ENCODE assay signal across 8 cellular contexts in the genomic region with DNA sequence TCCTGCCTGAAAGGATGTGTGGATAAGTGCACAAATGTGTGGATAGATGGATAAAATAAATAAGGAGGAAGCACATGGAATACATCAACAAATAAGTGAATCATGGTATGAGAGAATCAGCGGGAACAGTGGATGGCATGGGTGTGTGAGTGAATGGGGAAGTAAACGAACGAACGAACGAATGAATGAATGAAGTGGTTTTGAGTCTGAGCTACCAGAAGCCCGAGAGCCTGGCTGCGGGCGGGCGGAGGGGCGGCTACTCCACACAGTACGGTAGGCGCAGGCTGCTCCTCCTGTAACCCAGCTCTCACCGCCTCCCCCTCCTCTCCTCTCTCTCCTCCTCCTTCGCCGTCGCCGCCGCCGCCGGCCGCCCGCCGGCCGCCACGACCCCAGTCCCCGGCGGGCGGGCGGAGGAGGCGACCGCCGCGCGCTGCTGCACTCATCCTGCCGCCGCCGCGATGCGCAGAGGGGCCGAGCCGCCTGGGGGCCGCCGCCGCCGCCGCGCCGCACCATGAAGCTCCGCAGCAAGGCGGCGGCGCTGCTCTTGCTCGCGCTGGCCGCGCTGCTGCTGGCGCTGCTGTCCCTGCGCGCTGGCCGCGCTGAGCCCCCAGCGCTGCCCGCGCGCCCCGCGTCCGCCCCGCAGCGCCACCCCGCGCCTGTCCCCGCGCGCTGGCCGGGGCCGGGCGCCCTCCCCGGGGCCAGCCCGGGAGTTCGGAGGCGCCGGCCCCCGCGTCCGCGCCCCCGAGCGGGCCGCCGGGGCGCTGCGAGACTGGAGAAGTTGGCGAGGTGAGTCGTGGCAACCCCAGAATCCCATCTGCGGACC. TPM values are rescaled to one million over a fixed set of nuclear protein-coding genes. Genes with fewer than 3 reads are reported as not detected.
DNase-seq lines count a peak whose midpoint lies in the region; ATAC-seq and TF ChIP-seq lines count a peak whose summit lies in the region.

A gene with protein sequence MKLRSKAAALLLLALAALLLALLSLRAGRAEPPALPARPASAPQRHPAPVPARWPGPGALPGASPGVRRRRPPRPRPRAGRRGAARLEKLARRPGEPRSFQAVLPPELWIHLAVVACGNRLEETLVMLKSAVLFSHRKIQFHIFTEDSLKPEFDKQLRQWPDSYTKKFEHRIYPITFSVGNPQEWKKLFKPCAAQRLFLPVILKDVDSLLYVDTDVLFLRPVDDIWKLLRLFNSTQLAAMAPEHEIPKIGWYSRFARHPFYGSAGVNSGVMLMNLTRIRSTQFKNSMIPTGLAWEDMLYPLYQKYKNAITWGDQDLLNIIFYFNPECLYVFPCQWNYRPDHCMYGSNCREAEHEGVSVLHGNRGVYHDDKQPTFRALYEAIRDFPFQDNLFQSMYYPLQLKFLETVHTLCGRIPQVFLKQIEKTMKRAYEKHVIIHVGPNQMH (plus strand): TSS at position 324 of the 823 bp plus-strand sequence. CDS start 188 bp downstream, at position 512.

- H3K4me3 ChIP-seq in mononuclear cell (ENCODE audit: low read length) = peak within 1 kb of the TSS; percentile 6

- intact Hi-C loops in activated CD8-positive, alpha-beta T cell treated with anti-CD3 and anti-CD28 coated beads for 36 hours (cut with micrococcal nuclease) = no loop called here

- POLR2A ChIA-PET in activated CD8-positive, alpha-beta T cell treated with anti-CD3 and anti-CD28 coated beads for 36 hours (lab: Charles Lee) = no interaction called here

- H3K9me3 ChIP-seq in mononuclear cell (ENCODE audit: low read depth, low read length) = no peaks in the 10 kb centered on the region

- peaks cover 11% of the 10 kb centered on the region for H3K4me1 ChIP-seq in mononuclear cell (ENCODE audit: insufficient read depth, low read length)

- no peak within 1 kb of the TSS for H3K27ac Mint-ChIP-seq in activated CD8-positive, alpha-beta T cell treated with anti-CD3 and anti-CD28 coated beads for 36 hours
- H3K27ac Mint-ChIP-seq in stimulated activated naive CD8-positive, alpha-beta T cell treated with anti-CD3 and anti-CD28 coated beads, Interleukin-15, Interleukin-2, amounts not matched to agents 100 ng/mL and 50 ng/mL, for 24 hours = peak within 1 kb of the TSS; percentile 54

- no peak for TF ChIP-seq CTCF in activated CD8-positive, alpha-beta T cell treated with anti-CD3 and anti-CD28 coated beads for 36 hours (IDR thresholded peaks at IDR 0.05)

- H3K36me3 Mint-ChIP-seq in activated CD8-positive, alpha-beta T cell treated with anti-CD3 and anti-CD28 coated beads for 36 hours (ENCODE audit: low read depth) = no peaks in the 10 kb centered on the region
- no peaks in the 10 kb centered on the region for H3K36me3 Mint-ChIP-seq in stimulated activated naive CD8-positive, alpha-beta T cell treated with anti-CD3 and anti-CD28 coated beads, Interleukin-15, Interleukin-2, amounts not matched to agents 100 ng/mL and 50 ng/mL, for 24 hours (ENCODE audit: low read depth)

- DNase-seq in ELF-1 (ENCODE audit: low read depth, low spot score) (peak; percentile 79), NCI-H226 (peak; percentile 57), GF-D8 (lab: John Stamatoyannopoulos, UW) (no peak)
- DNase-seq in activated CD8-positive, alpha-beta T cell treated with anti-CD3 and anti-CD28 coated beads for 36 hours = peak; percentile 48

- H3K4me3 Mint-ChIP-seq in activated CD8-positive, alpha-beta T cell treated with anti-CD3 and anti-CD28 coated beads for 36 hours = peak within 1 kb of the TSS; percentile 68
- peak within 1 kb of the TSS; percentile 83 for H3K4me3 Mint-ChIP-seq in stimulated activated naive CD8-positive, alpha-beta T cell treated with anti-CD3 and anti-CD28 coated beads, Interleukin-15, Interleukin-2, amounts not matched to agents 100 ng/mL and 50 ng/mL, for 24 hours

- peaks cover 53% of the 10 kb centered on the region for H3K27me3 ChIP-seq in mononuclear cell (ENCODE audit: insufficient read depth, low read length)

- ATAC-seq in HG02588 (IDR thresholded peaks at IDR 0.05; ENCODE audit: unreplicated experiment) (peak; percentile 58), esophagus mucosa (peak; percentile 73)
- ATAC-seq in activated CD8-positive, alpha-beta T cell treated with anti-CD3 and anti-CD28 coated beads for 36 hours = peak; percentile 82

- peaks cover 4% of the 10 kb centered on the region for H3K9me3 Mint-ChIP-seq in activated CD8-positive, alpha-beta T cell treated with anti-CD3 and anti-CD28 coated beads for 36 hours
- peaks cover 10% of the 10 kb centered on the region for H3K9me3 Mint-ChIP-seq in stimulated activated naive CD8-positive, alpha-beta T cell treated with anti-CD3 and anti-CD28 coated beads, Interleukin-15, Interleukin-2, amounts not matched to agents 100 ng/mL and 50 ng/mL, for 24 hours

- peaks cover 16% of the 10 kb centered on the region for H3K4me1 Mint-ChIP-seq in activated CD8-positive, alpha-beta T cell treated with anti-CD3 and anti-CD28 coated beads for 36 hours (ENCODE audit: low read depth)
- peaks cover 21% of the 10 kb centered on the region for H3K4me1 Mint-ChIP-seq in stimulated activated naive CD8-positive, alpha-beta T cell treated with anti-CD3 and anti-CD28 coated beads, Interleukin-15, Interleukin-2, amounts not matched to agents 100 ng/mL and 50 ng/mL, for 24 hours (ENCODE audit: low read depth)

- CTCF ChIA-PET in activated CD8-positive, alpha-beta T cell treated with anti-CD3 and anti-CD28 coated beads for 36 hours (lab: Charles Lee) = interaction anchor here (0.6 to 3.8 kb wide), 5 partner anchors 10 to 47 kb away, joined by 3 to 15 read pairs (median 3); no protein-coding TSS in a partner anchor

- H3K27me3 Mint-ChIP-seq in activated CD8-positive, alpha-beta T cell treated with anti-CD3 and anti-CD28 coated beads for 36 hours = peaks cover 68% of the 10 kb centered on the region
- H3K27me3 Mint-ChIP-seq in stimulated activated naive CD8-positive, alpha-beta T cell treated with anti-CD3 and anti-CD28 coated beads, Interleukin-15, Interleukin-2, amounts not matched to agents 100 ng/mL and 50 ng/mL, for 24 hours = peaks cover 81% of the 10 kb centered on the region

RNA-seq across cellular contexts. Expression of the gene that starts here (rescaled TPM):
- total RNA-seq in activated CD8-positive, alpha-beta T cell treated with anti-CD3 and anti-CD28 coated beads for 36 hours = under 1 TPM; 0.11 to 0.92 TPM
- total RNA-seq in esophagus mucosa = 2.2 TPM
- total RNA-seq in mononuclear cell = 0.21 TPM

Comparison
In these comparisons a context has a peak if more than half of its experiments do, and no peak if none do; other contexts are left out.
1. Peak in DNase-seq and ATAC-seq in activated CD8-positive, alpha-beta T cell treated with anti-CD3 and anti-CD28 coated beads for 36 hours; RNA of the gene not detected or under 1 TPM.